ENCODE assay signal across 8 cellular contexts in genomic region chr19:38900220-38900629, GRCh38. TPM values are rescaled to one million over a fixed set of nuclear protein-coding genes. Genes with fewer than 3 reads are reported as not detected.
DNase-seq lines count a peak whose midpoint lies in the region; ATAC-seq and TF ChIP-seq lines count a peak whose summit lies in the region.

No MANE protein-coding gene starts in this region.

- TF ChIP-seq CTCF in CD8-positive, alpha-beta T cell (IDR thresholded peaks at IDR 0.05): no peak
- TF ChIP-seq CTCF in NB4 (IDR thresholded peaks at IDR 0.05; ENCODE audit: low read depth, low read length): no peak

- H2AK5ac ChIP-seq in neuronal stem cell (ENCODE audit: low read depth, low read length): no peak overlapping the region

- H3K27me3 ChIP-seq in CD8-positive, alpha-beta T cell (ENCODE audit: insufficient read depth, low read length): no peaks in the 10 kb centered on the region
- no peaks in the 10 kb centered on the region for H3K27me3 ChIP-seq in effector memory CD4-positive, alpha-beta T cell (replicated peaks; ENCODE audit: control insufficient read depth, insufficient read depth, low read length, poor library complexity, severe bottlenecking)
- H3K27me3 ChIP-seq in neuronal stem cell (ENCODE audit: control insufficient read depth in 3 of 3, insufficient read depth in 3 of 3, low read depth in 1 of 3, low read length in 3 of 3): no peaks in the 10 kb centered on the region

- peak overlapping the region; percentile 93 for H3K27ac Mint-ChIP-seq in CD8-positive, alpha-beta T cell

- WGBS in neuronal stem cell (ENCODE audit: extremely low coverage in 2 of 2, insufficient read length in 2 of 2, insufficient replicate concordance in 1 of 2), 2 donors: no CpG with 5 or more reads among the region's 7 CpGs

- H2BK15ac ChIP-seq in neuronal stem cell (ENCODE audit: low read length): no peak overlapping the region

- H3K27ac ChIP-seq in CD8-positive, alpha-beta T cell (ENCODE audit: low read depth, low read length): peak overlapping the region; percentile 93
- peak overlapping the region; percentile 98 for H3K27ac ChIP-seq in effector memory CD4-positive, alpha-beta T cell (ENCODE audit: insufficient read depth, low read length, poor library complexity, severe bottlenecking)
- H3K27ac ChIP-seq in neuronal stem cell (replicated peaks; ENCODE audit: low read length): no peak overlapping the region

- H2AFZ ChIP-seq in neuronal stem cell (ENCODE audit: low read length): peak overlapping the region; percentile 91

- ATAC-seq in CD8-positive, alpha-beta T cell: no peak
- no peak for ATAC-seq in GM19351 (IDR thresholded peaks at IDR 0.05; ENCODE audit: unreplicated experiment)
- no peak for ATAC-seq in GM18867 (IDR thresholded peaks at IDR 0.05; ENCODE audit: unreplicated experiment)
- ATAC-seq in GM21576 (IDR thresholded peaks at IDR 0.05; ENCODE audit: unreplicated experiment): no peak

- POLR2A ChIA-PET in CD8-positive, alpha-beta T cell (lab: Charles Lee): interaction anchor here (0.6 to 2.0 kb wide), 10 partner anchors 14 to 497 kb away, joined by 3 to 7 read pairs (median 4); partner anchors contain the start of genes FAM98C, MRPS12, RINL and SARS2

- H3K4me3 Mint-ChIP-seq in CD8-positive, alpha-beta T cell: peak overlapping the region; percentile 93

- no peak overlapping the region for H3K14ac ChIP-seq in neuronal stem cell (ENCODE audit: low read length)

- intact Hi-C loops in CD8-positive, alpha-beta T cell (cut with DNase I, micrococcal nuclease): no loop called here

- H2BK120ac ChIP-seq in neuronal stem cell (ENCODE audit: low read depth, low read length): no peak overlapping the region

- H4K8ac ChIP-seq in neuronal stem cell (ENCODE audit: low read depth, low read length): no peak overlapping the region

- H3K4me3 ChIP-seq in CD8-positive, alpha-beta T cell (ENCODE audit: low read depth, low read length): peak overlapping the region; percentile 68
- H3K4me3 ChIP-seq in NB4 (ENCODE audit: low read depth, low read length) (peak overlapping the region; percentile 92), neuronal stem cell (ENCODE audit: low read length in 2 of 2) (peak overlapping the region; percentile 64 to 91)
- peak overlapping the region; percentile 79 for H3K4me3 ChIP-seq in effector memory CD4-positive, alpha-beta T cell (ENCODE audit: insufficient read depth, low read depth, low read length, poor library complexity, severe bottlenecking)

- H3K18ac ChIP-seq in neuronal stem cell (ENCODE audit: low read length): no peak overlapping the region

- H3K4me1 Mint-ChIP-seq in CD8-positive, alpha-beta T cell (ENCODE audit: low read depth): peaks cover 56% of the 10 kb centered on the region

- no peak overlapping the region for H2BK5ac ChIP-seq in neuronal stem cell (ENCODE audit: low read length)

- peak overlapping the region; percentile 68 for H3K9ac ChIP-seq in neuronal stem cell (ENCODE audit: low read depth, low read length, poor library complexity)

- no peak overlapping the region for H2BK12ac ChIP-seq in neuronal stem cell (ENCODE audit: low read length)

- TF ChIP-seq POLR2A in NB4 (IDR thresholded peaks at IDR 0.05; ENCODE audit: extremely low read depth, insufficient read length): no peak

- H3K79me1 ChIP-seq in neuronal stem cell (ENCODE audit: low read depth, low read length): peaks cover 2% of the 10 kb centered on the region

- peaks cover 28% of the 10 kb centered on the region for H3K36me3 Mint-ChIP-seq in CD8-positive, alpha-beta T cell

- peak overlapping the region; percentile 59 for H3K4me2 ChIP-seq in neuronal stem cell (ENCODE audit: insufficient read depth, low read length, poor library complexity, severe bottlenecking)

- H3K4ac ChIP-seq in neuronal stem cell (ENCODE audit: low read length): no peak overlapping the region

- peaks cover 23% of the 10 kb centered on the region for H3K4me1 ChIP-seq in CD8-positive, alpha-beta T cell (ENCODE audit: insufficient read depth, low read length)
- peaks cover 18% of the 10 kb centered on the region for H3K4me1 ChIP-seq in effector memory CD4-positive, alpha-beta T cell (ENCODE audit: control insufficient read depth, insufficient read depth, low read length, poor library complexity, severe bottlenecking)
- H3K4me1 ChIP-seq in neuronal stem cell (ENCODE audit: control insufficient read depth in 2 of 2, insufficient read depth in 1 of 2, low read depth in 1 of 2, low read length in 2 of 2): peaks cover 2 to 9% of the 10 kb centered on the region in 2 donors

- no peaks in the 10 kb centered on the region for H3K9me3 Mint-ChIP-seq in CD8-positive, alpha-beta T cell

- DNase-seq in CD8-positive, alpha-beta T cell: no peak
- no peak for DNase-seq in NB4 (ENCODE audit: low read depth)
- DNase-seq in effector memory CD4-positive, alpha-beta T cell: no peak
- DNase-seq in neuronal stem cell (ENCODE audit: low spot score): no peak
- no peak for DNase-seq in H4 (ENCODE audit: low spot score)

- H3K27me3 Mint-ChIP-seq in CD8-positive, alpha-beta T cell (ENCODE audit: low read depth): no peaks in the 10 kb centered on the region

- no peaks in the 10 kb centered on the region for H3K9me3 ChIP-seq in CD8-positive, alpha-beta T cell (ENCODE audit: low read length)
- H3K9me3 ChIP-seq in effector memory CD4-positive, alpha-beta T cell (ENCODE audit: control insufficient read depth, low read length): no peaks in the 10 kb centered on the region
- peaks cover 2 to 6% of the 10 kb centered on the region in 2 donors for H3K9me3 ChIP-seq in neuronal stem cell (replicated peaks in 1 of 2; ENCODE audit: control insufficient read depth in 2 of 2, insufficient read depth in 1 of 2, low read depth in 1 of 2, low read length in 2 of 2)

- CTCF ChIA-PET in CD8-positive, alpha-beta T cell (lab: Charles Lee): interaction anchor here (0.7 to 1.9 kb wide), 4 partner anchors 13 to 498 kb away, joined by 3 to 15 read pairs (median 4); partner anchors contain the start of genes FAM98C, MRPS12 and SARS2

- H3K36me3 ChIP-seq in CD8-positive, alpha-beta T cell (ENCODE audit: insufficient read depth, low read length): no peaks in the 10 kb centered on the region
- H3K36me3 ChIP-seq in effector memory CD4-positive, alpha-beta T cell (ENCODE audit: control insufficient read depth, insufficient read depth, low read length): peaks cover 10% of the 10 kb centered on the region
- peaks cover 8 to 10% of the 10 kb centered on the region in 2 donors for H3K36me3 ChIP-seq in neuronal stem cell (replicated peaks in 1 of 2; ENCODE audit: control insufficient read depth in 2 of 2, insufficient read depth in 2 of 2, low read length in 2 of 2)

- no peak overlapping the region for H3K23ac ChIP-seq in neuronal stem cell (ENCODE audit: low read depth, low read length, poor library complexity)

- H4K91ac ChIP-seq in neuronal stem cell (ENCODE audit: low read depth, low read length, poor library complexity): no peak overlapping the region

RNA-seq across cellular contexts. Expression of gene NFKBIB, which starts 0.5 kb away (rescaled TPM):
- total RNA-seq in CD8-positive, alpha-beta T cell: 10 to 100 TPM; 62.9 to 66.1 TPM
- 14.1 TPM for polyA plus RNA-seq in neuronal stem cell (2013, experiment 1 of 2)
- polyA plus RNA-seq in neuronal stem cell (2013, experiment 2 of 2): 13.2 TPM
- 19.2 and 19.6 TPM in 2 replicates for total RNA-seq in H4 (2014; rRNA removed; shearing (Covaris generic))

RNA-seq across cellular contexts. Expression of gene SIRT2, which starts 0.8 kb away (rescaled TPM):
- 10 to 100 TPM; 90.6 to 95.1 TPM for total RNA-seq in CD8-positive, alpha-beta T cell
- polyA plus RNA-seq in neuronal stem cell (2013, experiment 1 of 2): 17.7 TPM
- 18.7 TPM for polyA plus RNA-seq in neuronal stem cell (2013, experiment 2 of 2)
- 64.6 and 74.6 TPM in 2 replicates for total RNA-seq in H4 (2014; rRNA removed; shearing (Covaris generic))

RNA-seq across cellular contexts. Expression of gene CCER2, which starts 11.8 kb away (rescaled TPM):
- total RNA-seq in CD8-positive, alpha-beta T cell: 1 to 10 TPM in 1 of 2 experiments, under 1 TPM in 1; 0.97 to 1.0 TPM
- 1.3 TPM for polyA plus RNA-seq in neuronal stem cell (2013, experiment 1 of 2)
- 1.2 TPM for polyA plus RNA-seq in neuronal stem cell (2013, experiment 2 of 2)
- total RNA-seq in H4 (2014; rRNA removed; shearing (Covaris generic)): not detected in 2 replicates

RNA-seq across cellular contexts. Expression of gene RINL, which starts 22.1 kb away (rescaled TPM):
- total RNA-seq in CD8-positive, alpha-beta T cell: 10 to 100 TPM; 18.1 to 18.4 TPM
- polyA plus RNA-seq in neuronal stem cell (2013, experiment 1 of 2): 6.6 TPM
- polyA plus RNA-seq in neuronal stem cell (2013, experiment 2 of 2): 6.7 TPM
- total RNA-seq in H4 (2014; rRNA removed; shearing (Covaris generic)): 0.23 and 1.2 TPM in 2 replicates

RNA-seq across cellular contexts. Expression of gene SARS2, which starts 30.3 kb away (rescaled TPM):
- 10 to 100 TPM; 24.3 to 26.1 TPM for total RNA-seq in CD8-positive, alpha-beta T cell
- 35.8 TPM for polyA plus RNA-seq in neuronal stem cell (2013, experiment 1 of 2)
- 34.7 TPM for polyA plus RNA-seq in neuronal stem cell (2013, experiment 2 of 2)
- total RNA-seq in H4 (2014; rRNA removed; shearing (Covaris generic)): 31.7 and 41.8 TPM in 2 replicates
